ENCODE assay signal across 8 cellular contexts in genomic region chr4:120921456-120922389, GRCh38. TPM values are rescaled to one million over a fixed set of nuclear protein-coding genes. Genes with fewer than 3 reads are reported as not detected.
DNase-seq lines count a peak whose midpoint lies in the region; ATAC-seq lines count a peak whose summit lies in the region.

No MANE protein-coding gene starts in this region.

- no peaks in the 10 kb centered on the region for H3K36me3 Mint-ChIP-seq in activated T-helper 17 cell treated with anti-CD3 and anti-CD28 coated beads, Interleukin-2, amount 50 U/mL, for 72 hours (ENCODE audit: low read depth)
- peaks cover 4% of the 10 kb centered on the region for H3K36me3 Mint-ChIP-seq in stimulated activated effector memory CD8-positive, alpha-beta T cell treated with anti-CD3 and anti-CD28 coated beads, Interleukin-12 subunit alpha, Interleukin-12 subunit beta, amount 100 ng/mL, for 72 hours

- no peaks in the 10 kb centered on the region for H3K27me3 ChIP-seq in mucosa of stomach (ENCODE audit: control insufficient read depth, insufficient read depth, low read length)

- H3K9ac ChIP-seq in mucosa of stomach (ENCODE audit: low read length) = peak overlapping the region; percentile 75

- H3K4me1 ChIP-seq in mucosa of stomach (ENCODE audit: control insufficient read depth, insufficient read depth, low read length) = peaks cover 17% of the 10 kb centered on the region

- no peaks in the 10 kb centered on the region for H3K36me3 ChIP-seq in mucosa of stomach (ENCODE audit: control insufficient read depth, insufficient read depth, low read length)

- H3K4me3 Mint-ChIP-seq in activated T-helper 17 cell treated with anti-CD3 and anti-CD28 coated beads, Interleukin-2, amount 50 U/mL, for 72 hours = peak overlapping the region; percentile 85
- peak overlapping the region; percentile 87 for H3K4me3 Mint-ChIP-seq in stimulated activated effector memory CD8-positive, alpha-beta T cell treated with anti-CD3 and anti-CD28 coated beads, Interleukin-12 subunit alpha, Interleukin-12 subunit beta, amount 100 ng/mL, for 72 hours

- H3K4me1 Mint-ChIP-seq in activated T-helper 17 cell treated with anti-CD3 and anti-CD28 coated beads, Interleukin-2, amount 50 U/mL, for 72 hours = peaks cover 7% of the 10 kb centered on the region
- peaks cover 8% of the 10 kb centered on the region for H3K4me1 Mint-ChIP-seq in stimulated activated effector memory CD8-positive, alpha-beta T cell treated with anti-CD3 and anti-CD28 coated beads, Interleukin-12 subunit alpha, Interleukin-12 subunit beta, amount 100 ng/mL, for 72 hours

- H3K4me3 ChIP-seq in mucosa of stomach (ENCODE audit: low read length) = peak overlapping the region; percentile 53

- H3K27me3 Mint-ChIP-seq in activated T-helper 17 cell treated with anti-CD3 and anti-CD28 coated beads, Interleukin-2, amount 50 U/mL, for 72 hours = peaks cover 39% of the 10 kb centered on the region

- H3K27ac Mint-ChIP-seq in activated T-helper 17 cell treated with anti-CD3 and anti-CD28 coated beads, Interleukin-2, amount 50 U/mL, for 72 hours = peak overlapping the region; percentile 59
- H3K27ac Mint-ChIP-seq in stimulated activated effector memory CD8-positive, alpha-beta T cell treated with anti-CD3 and anti-CD28 coated beads, Interleukin-12 subunit alpha, Interleukin-12 subunit beta, amount 100 ng/mL, for 72 hours = peak overlapping the region; percentile 85

- peak; percentile 76 for DNase-seq in ELR (ENCODE audit: low read depth)
- peak; percentile 58 for DNase-seq in NCI-H226
- peak; percentile 63 for DNase-seq in fibroblast of peridontal ligament (ENCODE audit: extremely low read depth)
- peak; percentile 17 to 68 for DNase-seq in stimulated activated effector memory CD8-positive, alpha-beta T cell treated with anti-CD3 and anti-CD28 coated beads, Interleukin-12 subunit alpha, Interleukin-12 subunit beta, amount 100 ng/mL, for 72 hours (ENCODE audit: low spot score in 2 of 2)

- H3K9me3 ChIP-seq in mucosa of stomach (ENCODE audit: control insufficient read depth, low read length) = no peaks in the 10 kb centered on the region

- H3K9me3 Mint-ChIP-seq in activated T-helper 17 cell treated with anti-CD3 and anti-CD28 coated beads, Interleukin-2, amount 50 U/mL, for 72 hours = no peaks in the 10 kb centered on the region
- H3K9me3 Mint-ChIP-seq in stimulated activated effector memory CD8-positive, alpha-beta T cell treated with anti-CD3 and anti-CD28 coated beads, Interleukin-12 subunit alpha, Interleukin-12 subunit beta, amount 100 ng/mL, for 72 hours = no peaks in the 10 kb centered on the region

- ATAC-seq in activated T-helper 17 cell treated with anti-CD3 and anti-CD28 coated beads, Interleukin-2, amount 50 U/mL, for 72 hours (replicated peaks) = peak; percentile 61
- peak; percentile 67 for ATAC-seq in stimulated activated effector memory CD8-positive, alpha-beta T cell treated with anti-CD3 and anti-CD28 coated beads, Interleukin-12 subunit alpha, Interleukin-12 subunit beta, amount 100 ng/mL, for 72 hours
- no peak for ATAC-seq in GM19463 (IDR thresholded peaks at IDR 0.05; ENCODE audit: unreplicated experiment)
- no peak for ATAC-seq in GM19455 (IDR thresholded peaks at IDR 0.05; ENCODE audit: unreplicated experiment)

RNA-seq across cellular contexts. Expression of gene PRDM5, which starts 0.8 kb away (rescaled TPM):
- under 1 TPM; 0.21 to 0.52 TPM for total RNA-seq in activated T-helper 17 cell treated with anti-CD3 and anti-CD28 coated beads, Interleukin-2, amount 50 U/mL, for 72 hours

Comparison
In these comparisons a context has a peak if more than half of its experiments do, and no peak if none do; other contexts are left out.
1. ATAC-seq: peak in activated T-helper 17 cell treated with anti-CD3 and anti-CD28 coated beads, Interleukin-2, amount 50 U/mL, for 72 hours (single experiment) and stimulated activated effector memory CD8-positive, alpha-beta T cell treated with anti-CD3 and anti-CD28 coated beads, Interleukin-12 subunit alpha, Interleukin-12 subunit beta, amount 100 ng/mL, for 72 hours (single experiment); none in GM19463 (single experiment) and GM19455 (single experiment).
2. Peak in every context shown above with its lines, with median percentiles within 50 percentile points of each other: DNase-seq.